In genomic region chr7:136526408-136527105, GRCh38 we compare ENCODE assay signal across 28 cellular contexts.
"Had no signal": no experiment of that assay in that cellular context is flagged by ENCODE, and none has a peak within 500 bp of the region (broad histone marks: within the 10 kb centered on the region; RNA-seq: fewer than 3 reads in every experiment).

No MANE protein-coding gene starts in this region.

- ATAC-seq: activated naive CD8-positive, alpha-beta T cell treated with anti-CD3 and anti-CD28 coated beads, Interleukin-2, amount 50 U/mL, for 24 hours; left lobe of liver; mucosa of descending colon; stimulated activated naive B cell treated with anti-CD40 and anti-IgM and Interleukin-4, amounts not matched to agents 10 μg/mL and 1 μg/mL and 100 μg/mL, for 72 hours had no signal

- H3K27ac ChIP-seq: colonic mucosa, epithelial cell of prostate, neutrophil, thoracic aorta had no signal

- H3K36me3 ChIP-seq: colonic mucosa, neutrophil, sigmoid colon, thoracic aorta had no signal

- DNase-seq: activated CD4-positive, alpha-beta memory T cell treated with anti-CD3 and anti-CD28 coated beads for 36 hours; activated CD4-positive, alpha-beta T cell treated with anti-CD3 and anti-CD28 coated beads, Interleukin-2, amount 10 ng/mL, durations not matched to agents 24 days and 14 days; activated CD4-positive, CD25-positive, alpha-beta regulatory T cell treated with anti-CD3 and anti-CD28 coated beads, Interleukin-2, amount 50 U/mL, for 72 hours; activated naive CD8-positive, alpha-beta T cell treated with anti-CD3 and anti-CD28 coated beads, Interleukin-2, amount 50 U/mL, for 24 hours; activated T-cell treated with anti-CD3 and anti-CD28 coated beads, Interleukin-2, amount 50 U/mL, for 48 hours; amygdala; colonic mucosa; effector CD8-positive, alpha-beta T cell; kidney glomerular epithelial cell; sigmoid colon; small intestine; stimulated activated CD4-positive, alpha-beta T cell treated with anti-CD3 and anti-CD28 coated beads, Interleukin-1b, Interleukin-23, amount 100 ng/mL, for 48 hours; stimulated activated CD4-positive, alpha-beta T cell treated with anti-CD3 and anti-CD28 coated beads, Interleukin-4, amount 100 ng/mL, for 4 hours; stimulated activated CD8-positive, alpha-beta memory T cell treated with anti-CD3 and anti-CD28 coated beads, Interleukin-4, amount 100 ng/mL, for 48 hours; stimulated activated naive B cell treated with anti-CD40 and anti-IgM and Interleukin-4, amounts not matched to agents 10 μg/mL and 1 μg/mL and 100 μg/mL, for 72 hours; T-helper 1 cell had no signal

- H3K9me3 Mint-ChIP-seq: activated CD4-positive, alpha-beta T cell treated with anti-CD3 and anti-CD28 coated beads, Interleukin-2, amount 10 ng/mL, durations not matched to agents 24 days and 14 days; nephron; type B pancreatic cell had no signal

- H3K27ac Mint-ChIP-seq: activated CD4-positive, alpha-beta memory T cell treated with anti-CD3 and anti-CD28 coated beads for 36 hours; activated CD4-positive, alpha-beta T cell treated with anti-CD3 and anti-CD28 coated beads, Interleukin-2, amount 10 ng/mL, durations not matched to agents 24 days and 14 days; activated naive CD4-positive, alpha-beta T cell treated with anti-CD3 and anti-CD28 coated beads, Interleukin-2, amount 50 U/mL, for 24 hours; activated naive CD8-positive, alpha-beta T cell treated with anti-CD3 and anti-CD28 coated beads, Interleukin-2, amount 50 U/mL, for 24 hours; activated T-helper 2 cell treated with anti-CD3 and anti-CD28 coated beads, Interferon-gamma antibody, Interleukin-2, Interleukin-4, amounts not matched to agents 10 μg/mL and 5 μg/mL and 100 μg/mL, durations not matched to agents 14 hours and 24 hours and 36 hours; nephron; progenitor cell of endocrine pancreas; stimulated activated naive B cell treated with anti-CD40 and anti-IgM and Interleukin-4, amounts not matched to agents 10 μg/mL and 1 μg/mL and 100 μg/mL, for 72 hours; T-helper 2 cell treated with Interferon-gamma antibody and Interleukin-4, amounts not matched to agents 5 μg/mL and 100 μg/mL, for 36 hours; type B pancreatic cell had no signal

- H3K27me3 ChIP-seq: colonic mucosa, neutrophil, sigmoid colon had no signal

- H3K9me3 ChIP-seq: colonic mucosa, neutrophil, thoracic aorta had no signal

- H3K27me3 Mint-ChIP-seq: activated CD4-positive, alpha-beta memory T cell treated with anti-CD3 and anti-CD28 coated beads for 36 hours; activated CD4-positive, alpha-beta T cell treated with anti-CD3 and anti-CD28 coated beads, Interleukin-2, amount 10 ng/mL, durations not matched to agents 24 days and 14 days; activated naive CD4-positive, alpha-beta T cell treated with anti-CD3 and anti-CD28 coated beads, Interleukin-2, amount 50 U/mL, for 24 hours; activated naive CD8-positive, alpha-beta T cell treated with anti-CD3 and anti-CD28 coated beads, Interleukin-2, amount 50 U/mL, for 24 hours; progenitor cell of endocrine pancreas; stimulated activated naive B cell treated with anti-CD40 and anti-IgM and Interleukin-4, amounts not matched to agents 10 μg/mL and 1 μg/mL and 100 μg/mL, for 72 hours had no signal

- H3K4me3 Mint-ChIP-seq: activated CD4-positive, alpha-beta memory T cell treated with anti-CD3 and anti-CD28 coated beads for 36 hours; activated CD4-positive, alpha-beta T cell treated with anti-CD3 and anti-CD28 coated beads, Interleukin-2, amount 10 ng/mL, durations not matched to agents 24 days and 14 days; activated naive CD4-positive, alpha-beta T cell treated with anti-CD3 and anti-CD28 coated beads, Interleukin-2, amount 50 U/mL, for 24 hours; activated naive CD8-positive, alpha-beta T cell treated with anti-CD3 and anti-CD28 coated beads, Interleukin-2, amount 50 U/mL, for 24 hours; nephron; stimulated activated naive B cell treated with anti-CD40 and anti-IgM and Interleukin-4, amounts not matched to agents 10 μg/mL and 1 μg/mL and 100 μg/mL, for 72 hours; T-helper 2 cell treated with Interferon-gamma antibody and Interleukin-4, amounts not matched to agents 5 μg/mL and 100 μg/mL, for 36 hours; type B pancreatic cell had no signal

- H3K4me1 ChIP-seq: colonic mucosa had no signal

- H3K4me3 ChIP-seq: colonic mucosa, lung, mucosa of descending colon, sigmoid colon, thoracic aorta had no signal

- H3K4me1 Mint-ChIP-seq: activated CD4-positive, alpha-beta T cell treated with anti-CD3 and anti-CD28 coated beads, Interleukin-2, amount 10 ng/mL, durations not matched to agents 24 days and 14 days; activated naive CD4-positive, alpha-beta T cell treated with anti-CD3 and anti-CD28 coated beads, Interleukin-2, amount 50 U/mL, for 24 hours; activated naive CD8-positive, alpha-beta T cell treated with anti-CD3 and anti-CD28 coated beads, Interleukin-2, amount 50 U/mL, for 24 hours; stimulated activated naive B cell treated with anti-CD40 and anti-IgM and Interleukin-4, amounts not matched to agents 10 μg/mL and 1 μg/mL and 100 μg/mL, for 72 hours had no signal
